14 cellular contexts compared by ENCODE assay signal in genomic region chr1:3548156-3548893, GRCh38.
DNase-seq lines count a peak whose midpoint lies in the region; ATAC-seq, FAIRE-seq and TF ChIP-seq lines count a peak whose summit lies in the region.
"Had no signal": no experiment of that assay in that cellular context is flagged by ENCODE, and none has a peak within 500 bp of the region (broad histone marks: within the 10 kb centered on the region; RNA-seq: fewer than 3 reads in every experiment).

No MANE protein-coding gene starts in this region.

- TF ChIP-seq POLR2A in H54 (IDR thresholded peaks at IDR 0.05; ENCODE audit: low read depth, low read length), result no peak

- 0 out of 2 replicates have a peak overlapping the region, but pooled peaks have one; percentile 68 for H3K27ac Mint-ChIP-seq in WTC11
- H3K27ac Mint-ChIP-seq: activated CD4-positive, alpha-beta memory T cell treated with anti-CD3 and anti-CD28 coated beads for 36 hours; T-helper 1 cell treated with Interleukin-12 subunit alpha and Interleukin-12 subunit beta and Interleukin-4 antibody, amounts not matched to agents 30 μg/mL and 1 μg/mL, for 36 hours had no signal

- H3K36me3 ChIP-seq in heart right ventricle (no peaks in the 10 kb centered on the region), skeletal muscle satellite cell (ENCODE audit: insufficient read depth, low read length) (no peaks in the 10 kb centered on the region)

- H3K9me3 ChIP-seq in heart right ventricle, result no peaks in the 10 kb centered on the region
- H3K9me3 ChIP-seq in skeletal muscle satellite cell (replicated peaks; ENCODE audit: low read length), result no peaks in the 10 kb centered on the region

- TF ChIP-seq CTCF in WTC11 (IDR thresholded peaks at IDR 0.05), result no peak
- no peak for TF ChIP-seq CTCF in heart right ventricle (IDR thresholded peaks at IDR 0.05)

- ATAC-seq in WTC11 (0 out of 2 replicates have a peak, but pooled peaks have one; percentile 12), heart right ventricle (peak in 7 of 8 donors; percentile 22 to 52 (median 30)), HG03354 (IDR thresholded peaks at IDR 0.05; ENCODE audit: poor library complexity, severe bottlenecking, unreplicated experiment) (no peak), HG03139 (IDR thresholded peaks at IDR 0.05; ENCODE audit: unreplicated experiment) (no peak)

- no peak overlapping the region for H3K4me2 ChIP-seq in skeletal muscle satellite cell (ENCODE audit: low read length)

- WGBS in heart right ventricle, 2 donors, result 34 to 46% methylated on average over 24 of the region's 24 CpGs

- H3K9ac ChIP-seq in skeletal muscle satellite cell (ENCODE audit: low read depth, low read length), result peak overlapping the region; percentile 31

- FAIRE-seq in H54 (lab: Jason Lieb, UNC), result no peak

- H3K27me3 Mint-ChIP-seq in WTC11 (ENCODE audit: low read depth), result no peaks in the 10 kb centered on the region
- H3K27me3 Mint-ChIP-seq: activated CD4-positive, alpha-beta memory T cell treated with anti-CD3 and anti-CD28 coated beads for 36 hours had no signal

- H3K27me3 ChIP-seq in heart right ventricle (peaks cover 0 to 17% (median 6%) of the 10 kb centered on the region in 7 donors), skeletal muscle satellite cell (ENCODE audit: control insufficient read depth, insufficient read depth, low read length) (peaks cover 43% of the 10 kb centered on the region)

- POLR2A ChIA-PET in WTC11 (lab: Charles Lee), result no interaction called here

- no peak overlapping the region for H3K27ac ChIP-seq in heart right ventricle

- no peak overlapping the region for H3K4me3 ChIP-seq in heart right ventricle
- H3K4me3 ChIP-seq in skeletal muscle satellite cell (ENCODE audit: low read length), result no peak overlapping the region

- no peaks in the 10 kb centered on the region for H3K36me3 Mint-ChIP-seq in WTC11
- H3K36me3 Mint-ChIP-seq: activated CD4-positive, alpha-beta memory T cell treated with anti-CD3 and anti-CD28 coated beads for 36 hours had no signal

- H3K4me3 Mint-ChIP-seq in WTC11, result no peak overlapping the region
- H3K4me3 Mint-ChIP-seq: activated CD4-positive, alpha-beta memory T cell treated with anti-CD3 and anti-CD28 coated beads for 36 hours; neural crest cell; T-helper 1 cell treated with Interleukin-12 subunit alpha and Interleukin-12 subunit beta and Interleukin-4 antibody, amounts not matched to agents 30 μg/mL and 1 μg/mL, for 36 hours had no signal

- H3K4me1 Mint-ChIP-seq in WTC11, result no peaks in the 10 kb centered on the region

- DNase-seq in H54 (ENCODE audit: insufficient read length, low spot score) (peak; percentile 71), WTC11 (ENCODE audit: low spot score) (peak; percentile 34), heart right ventricle (peak in 1 of 2 donors; percentile 37), medulla oblongata (ENCODE audit: extremely low spot score) (no peak), hypothalamus (lab: John Stamatoyannopoulos, UW) (no peak)
- DNase-seq: activated CD4-positive, alpha-beta memory T cell treated with anti-CD3 and anti-CD28 coated beads for 36 hours; activated naive CD4-positive, alpha-beta T cell treated with Interleukin-2 at 50 U/mL for 16 hours; foreskin melanocyte; OCI-M1 had no signal

- intact Hi-C loops in heart right ventricle (cut with DNase I), result no loop called here

- H3K4me1 ChIP-seq in heart right ventricle, result peaks cover 4 to 42% (median 19%) of the 10 kb centered on the region in 9 donors
- peaks cover 42% of the 10 kb centered on the region for H3K4me1 ChIP-seq in skeletal muscle satellite cell (ENCODE audit: control insufficient read depth, insufficient read depth, low read length)

- CTCF ChIA-PET in WTC11 (lab: Charles Lee), result interaction anchor here (0.9 to 2.2 kb wide), 6 partner anchors 17 to 123 kb away, joined by 3 to 9 read pairs (median 4); no protein-coding TSS in a partner anchor

- H3K9me3 Mint-ChIP-seq in WTC11, result no peaks in the 10 kb centered on the region
- H3K9me3 Mint-ChIP-seq: activated CD4-positive, alpha-beta memory T cell treated with anti-CD3 and anti-CD28 coated beads for 36 hours; neural crest cell; T-helper 1 cell treated with Interleukin-12 subunit alpha and Interleukin-12 subunit beta and Interleukin-4 antibody, amounts not matched to agents 30 μg/mL and 1 μg/mL, for 36 hours had no signal

TF ChIP-seq in WTC11, 78 proteins besides CTCF, POLR2A, EP300 and RAD21:
- no peak for TF ChIP-seq TP53 (CRISPR knock-in tag; IDR thresholded peaks at IDR 0.05)

Comparison
In these comparisons a context has a peak if more than half of its experiments do, and no peak if none do; other contexts are left out.
1. DNase-seq: peak in H54 (single experiment) and WTC11 (single experiment); none in medulla oblongata (single experiment) and hypothalamus (0 of 51).
2. ATAC-seq: peak in WTC11 (single experiment) and heart right ventricle (7 of 8); none in HG03354 (single experiment) and HG03139 (single experiment).